9 cellular contexts compared by ENCODE assay signal in the genomic region with DNA sequence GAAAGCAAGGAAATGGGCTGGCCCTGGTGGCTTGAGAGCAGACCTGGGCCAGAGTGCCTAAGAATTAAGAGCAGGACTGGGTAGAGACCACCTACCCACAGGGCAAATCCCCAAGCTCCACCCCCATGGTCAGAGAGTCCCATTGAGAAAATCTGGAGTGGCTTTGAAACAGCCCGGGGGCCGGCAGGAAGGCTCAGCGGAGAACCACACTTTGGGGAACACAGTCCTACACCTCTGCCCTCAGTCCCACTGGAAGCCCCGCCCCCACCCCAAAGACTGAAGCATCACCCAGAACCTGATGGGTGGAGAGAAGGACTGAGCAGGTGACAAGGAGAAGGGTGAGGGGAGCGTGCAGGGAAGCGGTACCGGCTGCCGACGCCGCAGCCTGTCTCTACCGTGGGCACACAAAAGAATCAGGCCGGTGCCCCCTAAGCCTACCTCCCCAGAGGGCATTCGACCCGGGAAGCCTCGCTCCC. TPM values are rescaled to one million over a fixed set of nuclear protein-coding genes. Genes with fewer than 3 reads are reported as not detected.
DNase-seq lines count a peak whose midpoint lies in the region; ATAC-seq and TF ChIP-seq lines count a peak whose summit lies in the region.
"Had no signal": no experiment of that assay in that cellular context is flagged by ENCODE, and none has a peak within 500 bp of the region (broad histone marks: within the 10 kb centered on the region; RNA-seq: fewer than 3 reads in every experiment).

No MANE protein-coding gene starts in this region.

- POLR2A ChIA-PET in activated CD8-positive, alpha-beta T cell treated with anti-CD3 and anti-CD28 coated beads, Interleukin-2, amount 10 ng/mL, durations not matched to agents 7 days and 5 days (lab: Charles Lee), result interaction anchor here (0.5 to 2.0 kb wide), 2 partner anchors 18 to 30 kb away, joined by 4 to 11 read pairs; partner anchors contain the start of gene ABCF2

- H3K27me3 ChIP-seq in iPS-18a (ENCODE audit: control insufficient read depth, insufficient read depth, low read length) (peaks cover 61% of the 10 kb centered on the region), suprapubic skin (peaks cover 9% of the 10 kb centered on the region)

- H3K36me3 Mint-ChIP-seq in activated CD8-positive, alpha-beta T cell treated with anti-CD3 and anti-CD28 coated beads, Interleukin-2, amount 10 ng/mL, durations not matched to agents 7 days and 5 days (ENCODE audit: low read depth), result no peaks in the 10 kb centered on the region

- H3K9me3 Mint-ChIP-seq in activated CD8-positive, alpha-beta T cell treated with anti-CD3 and anti-CD28 coated beads, Interleukin-2, amount 10 ng/mL, durations not matched to agents 7 days and 5 days (ENCODE audit: insufficient read depth), result no peaks in the 10 kb centered on the region

- CTCF ChIA-PET in activated CD8-positive, alpha-beta T cell treated with anti-CD3 and anti-CD28 coated beads, Interleukin-2, amount 10 ng/mL, durations not matched to agents 7 days and 5 days (lab: Charles Lee), result interaction anchor here (0.9 to 4.8 kb wide), 29 partner anchors 8 to 237 kb away, joined by 3 to 59 read pairs (median 6); partner anchors contain the start of genes ABCB8, ABCF2, CHPF2 and GBX1

- H3K27ac ChIP-seq in iPS-18a (ENCODE audit: low read length), result no peak overlapping the region
- H3K27ac ChIP-seq in suprapubic skin, result no peak overlapping the region

- DNase-seq in activated CD4-positive, alpha-beta T cell treated with anti-CD3 and anti-CD28 coated beads for 48 hours, result peak; percentile 33
- DNase-seq in activated CD4-positive, alpha-beta T cell treated with anti-CD3 and anti-CD28 coated beads, Interleukin-2, amount 50 U/mL, for 48 hours, result no peak
- DNase-seq in activated CD8-positive, alpha-beta T cell treated with anti-CD3 and anti-CD28 coated beads, Interleukin-2, amount 10 ng/mL, durations not matched to agents 7 days and 5 days, result no peak
- DNase-seq in suprapubic skin (ENCODE audit: low spot score in 2 of 2), result no peak
- DNase-seq in NCI-H1436 (lab: John Stamatoyannopoulos, UW), result no peak
- DNase-seq in NK-92 treated with Interleukin-12 subunit alpha and Interleukin-12 subunit beta, amount 100 ng/mL, for 24 hours (lab: John Stamatoyannopoulos, UW), result no peak

- TF ChIP-seq CTCF in suprapubic skin (IDR thresholded peaks at IDR 0.05), result no peak

- no peak for TF ChIP-seq EP300 in suprapubic skin (IDR thresholded peaks at IDR 0.05)

- no peak overlapping the region for H3K27ac Mint-ChIP-seq in activated CD8-positive, alpha-beta T cell treated with anti-CD3 and anti-CD28 coated beads, Interleukin-2, amount 10 ng/mL, durations not matched to agents 7 days and 5 days

- no peak for ATAC-seq in activated CD8-positive, alpha-beta T cell treated with anti-CD3 and anti-CD28 coated beads, Interleukin-2, amount 10 ng/mL, durations not matched to agents 7 days and 5 days
- no peak for ATAC-seq in GM18909 (IDR thresholded peaks at IDR 0.05; ENCODE audit: poor library complexity, unreplicated experiment)

- TF ChIP-seq POLR2A in suprapubic skin (IDR thresholded peaks at IDR 0.05), result no peak

- no peaks in the 10 kb centered on the region for H3K9me3 ChIP-seq in iPS-18a (ENCODE audit: control insufficient read depth, low read depth, low read length)
- no peaks in the 10 kb centered on the region for H3K9me3 ChIP-seq in suprapubic skin

- H3K36me3 ChIP-seq in iPS-18a (ENCODE audit: control insufficient read depth, low read depth, low read length), result no peaks in the 10 kb centered on the region
- peaks cover 10% of the 10 kb centered on the region for H3K36me3 ChIP-seq in suprapubic skin

- peak overlapping the region; percentile 34 for H3K4me3 Mint-ChIP-seq in activated CD8-positive, alpha-beta T cell treated with anti-CD3 and anti-CD28 coated beads, Interleukin-2, amount 10 ng/mL, durations not matched to agents 7 days and 5 days

- H3K4me1 ChIP-seq in iPS-18a (ENCODE audit: control insufficient read depth, low read depth, low read length), result peaks cover 22% of the 10 kb centered on the region
- peaks cover 59% of the 10 kb centered on the region for H3K4me1 ChIP-seq in suprapubic skin

- H3K4me3 ChIP-seq in iPS-18a (ENCODE audit: low read length) (peak overlapping the region; percentile 57), suprapubic skin (peak overlapping the region; percentile 44)

- WGBS in suprapubic skin, result 37% methylated on average over 4 of the region's 15 CpGs

- H3K27me3 Mint-ChIP-seq in activated CD8-positive, alpha-beta T cell treated with anti-CD3 and anti-CD28 coated beads, Interleukin-2, amount 10 ng/mL, durations not matched to agents 7 days and 5 days (ENCODE audit: low read depth), result peaks cover 36% of the 10 kb centered on the region

- peaks cover 42% of the 10 kb centered on the region for H3K4me1 Mint-ChIP-seq in activated CD8-positive, alpha-beta T cell treated with anti-CD3 and anti-CD28 coated beads, Interleukin-2, amount 10 ng/mL, durations not matched to agents 7 days and 5 days (ENCODE audit: low read depth)

- no peak overlapping the region for H3K9ac ChIP-seq in iPS-18a (ENCODE audit: low read length)

RNA-seq across cellular contexts. Expression of gene SMARCD3, which starts 3.6 kb away (rescaled TPM):
- 1 to 10 TPM; 4.2 to 4.7 TPM for total RNA-seq in activated CD8-positive, alpha-beta T cell treated with anti-CD3 and anti-CD28 coated beads, Interleukin-2, amount 10 ng/mL, durations not matched to agents 7 days and 5 days
- total RNA-seq in suprapubic skin, result 10 to 100 TPM in 2 of 4 donors, 1 to 10 TPM in 2; 9.6 to 15.8 (median 10.9) TPM

RNA-seq across cellular contexts. Expression of gene CHPF2, which starts 12.6 kb away (rescaled TPM):
- 10 to 100 TPM; 34.7 to 36.1 TPM for total RNA-seq in activated CD8-positive, alpha-beta T cell treated with anti-CD3 and anti-CD28 coated beads, Interleukin-2, amount 10 ng/mL, durations not matched to agents 7 days and 5 days
- 10 to 100 TPM; 21.5 to 28.6 (median 25.4) TPM for total RNA-seq in suprapubic skin

RNA-seq across cellular contexts. Expression of gene ABCF2, which starts 17.9 kb away (rescaled TPM):
- 10 to 100 TPM; 38.2 to 45.9 TPM for total RNA-seq in activated CD8-positive, alpha-beta T cell treated with anti-CD3 and anti-CD28 coated beads, Interleukin-2, amount 10 ng/mL, durations not matched to agents 7 days and 5 days
- 10 to 100 TPM; 25.3 to 96.5 (median 40.1) TPM for total RNA-seq in suprapubic skin

RNA-seq across cellular contexts. Expression of gene H2BK1, which starts 34.6 kb away (rescaled TPM):
- under 1 TPM in 1 of 2 experiments, not detected in 1; 0.76 TPM for total RNA-seq in activated CD8-positive, alpha-beta T cell treated with anti-CD3 and anti-CD28 coated beads, Interleukin-2, amount 10 ng/mL, durations not matched to agents 7 days and 5 days
- total RNA-seq in suprapubic skin, result not detected
- total RNA-seq: glomerular endothelial cell had no signal

RNA-seq across cellular contexts. Expression of gene ASB10, which starts 57.9 kb away (rescaled TPM):
- total RNA-seq in activated CD8-positive, alpha-beta T cell treated with anti-CD3 and anti-CD28 coated beads, Interleukin-2, amount 10 ng/mL, durations not matched to agents 7 days and 5 days, result not detected
- not detected for total RNA-seq in suprapubic skin
- total RNA-seq: glomerular endothelial cell had no signal
